In genomic region chr7:100676501-100677306, GRCh38 we compare ENCODE assay signal across 7 cellular contexts. TPM values are rescaled to one million over a fixed set of nuclear protein-coding genes. Genes with fewer than 3 reads are reported as not detected.
DNase-seq lines count a peak whose midpoint lies in the region; ATAC-seq and TF ChIP-seq lines count a peak whose summit lies in the region.

No MANE protein-coding gene starts in this region.

- H3K27me3 ChIP-seq in ascending aorta (no peaks in the 10 kb centered on the region), iPS-20b (ENCODE audit: insufficient read depth, low read length) (peaks cover 13% of the 10 kb centered on the region), subcutaneous abdominal adipose tissue (ENCODE audit: control insufficient read depth in 5 of 5, insufficient read depth in 4 of 5, low read length in 5 of 5) (no peaks in the 10 kb centered on the region)

- no peak for TF ChIP-seq CTCF in ascending aorta (IDR thresholded peaks at IDR 0.05)

- H3K9ac ChIP-seq in iPS-20b (ENCODE audit: low read depth, low read length) (peak overlapping the region; percentile 45; the same call in 1 of the 2 replicates), subcutaneous abdominal adipose tissue (ENCODE audit: low read length in 5 of 5) (peak overlapping the region in 1 of 5 donors; percentile 21)

- peaks cover 31 to 44% of the 10 kb centered on the region in 2 donors for H3K36me3 ChIP-seq in ascending aorta
- peaks cover 51% of the 10 kb centered on the region for H3K36me3 ChIP-seq in iPS-20b (ENCODE audit: insufficient read depth, low read depth, low read length)
- H3K36me3 ChIP-seq in subcutaneous abdominal adipose tissue (ENCODE audit: control insufficient read depth in 5 of 5, insufficient read depth in 5 of 5, low read length in 5 of 5): peaks cover 0 to 49% (median 40%) of the 10 kb centered on the region in 5 donors

- DNase-seq in HuH-7 (ENCODE audit: low spot score) (peak; percentile 10), ascending aorta (ENCODE audit: low spot score in 2 of 2) (no peak), NCI-H1092 treated with DMSO at 0.1 percent for 48 hours (lab: John Stamatoyannopoulos, UW) (no peak)

- H3K4me3 ChIP-seq in ascending aorta (peak overlapping the region; percentile 85 to 93), iPS-20b (ENCODE audit: low read length) (peak overlapping the region; percentile 68; the same call in 1 of the 2 replicates), subcutaneous abdominal adipose tissue (ENCODE audit: low read depth in 1 of 5, low read length in 5 of 5) (peak overlapping the region in 4 of 5 donors; percentile 0 to 90 (median 22))

- peak overlapping the region; percentile 96 to 99 for H3K27ac ChIP-seq in ascending aorta
- H3K27ac ChIP-seq in iPS-20b (ENCODE audit: low read length): no peak overlapping the region
- peak overlapping the region; percentile 92 for H3K27ac ChIP-seq in subcutaneous abdominal adipose tissue (ENCODE audit: low read depth, low read length)

- peaks cover 3 to 12% of the 10 kb centered on the region in 2 donors for H3K4me1 ChIP-seq in ascending aorta
- H3K4me1 ChIP-seq in iPS-20b (ENCODE audit: insufficient read depth, low read length): peaks cover 3% of the 10 kb centered on the region; the same call in 1 of the 2 replicates
- H3K4me1 ChIP-seq in subcutaneous abdominal adipose tissue (ENCODE audit: control insufficient read depth in 5 of 5, insufficient read depth in 5 of 5, low read length in 5 of 5): peaks cover 4 to 51% (median 26%) of the 10 kb centered on the region in 5 donors

- intact Hi-C loops in ascending aorta (cut with DNase I): no loop called here

- H3K9me3 ChIP-seq in ascending aorta: no peaks in the 10 kb centered on the region
- no peaks in the 10 kb centered on the region for H3K9me3 ChIP-seq in iPS-20b (ENCODE audit: insufficient read depth, low read depth, low read length)
- no peaks in the 10 kb centered on the region for H3K9me3 ChIP-seq in subcutaneous abdominal adipose tissue (ENCODE audit: control insufficient read depth in 5 of 5, low read length in 5 of 5)

- no peak for ATAC-seq in HG03520 (IDR thresholded peaks at IDR 0.05; ENCODE audit: unreplicated experiment)
- no peak for ATAC-seq in HG02884 (IDR thresholded peaks at IDR 0.05; ENCODE audit: unreplicated experiment)

RNA-seq across cellular contexts. Expression of gene GNB2, which starts 3.2 kb away (rescaled TPM):
- total RNA-seq in ascending aorta: 500 TPM

RNA-seq across cellular contexts. Expression of gene GIGYF1, which starts 17.3 kb away (rescaled TPM):
- 31.1 TPM for total RNA-seq in ascending aorta

RNA-seq across cellular contexts. Expression of gene ACTL6B, which starts 20.5 kb away (rescaled TPM):
- total RNA-seq in ascending aorta: not detected

RNA-seq across cellular contexts. Expression of gene POP7, which starts 29.2 kb away (rescaled TPM):
- total RNA-seq in ascending aorta: 44.0 TPM

RNA-seq across cellular contexts. Expression of gene TFR2, which starts 35.4 kb away (rescaled TPM):
- total RNA-seq in ascending aorta: not detected

Comparison
In these comparisons a context has a peak if more than half of its experiments do, and no peak if none do; other contexts are left out.
1. H3K4me3 ChIP-seq: peak in every context shown above with its lines; median percentile 89 in ascending aorta; 68 in iPS-20b; 22 in subcutaneous abdominal adipose tissue.